Comparison of ENCODE assay signal across 8 cellular contexts in the genomic region with DNA sequence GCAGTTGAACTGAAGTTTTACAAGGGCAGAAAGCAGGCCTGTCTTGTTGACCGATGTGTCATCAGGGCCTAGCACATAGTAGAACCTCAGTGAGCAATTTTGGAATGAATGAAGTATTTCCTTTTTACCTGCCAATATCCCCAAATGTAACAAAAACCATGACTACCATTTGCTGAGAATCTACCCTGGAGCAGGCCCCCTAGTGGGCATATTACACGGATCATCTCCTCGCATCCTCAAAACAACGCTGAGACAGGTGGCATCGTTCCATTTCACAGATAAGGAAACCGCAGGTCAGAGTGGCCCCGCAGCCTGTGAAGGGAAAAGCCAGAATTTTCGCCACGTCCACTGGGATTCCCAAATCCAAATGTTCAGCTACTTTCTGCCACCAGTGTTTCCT.
DNase-seq lines count a peak whose midpoint lies in the region; ATAC-seq and TF ChIP-seq lines count a peak whose summit lies in the region.
"Had no signal": no experiment of that assay in that cellular context is flagged by ENCODE, and none has a peak within 500 bp of the region (broad histone marks: within the 10 kb centered on the region; RNA-seq: fewer than 3 reads in every experiment).

No MANE protein-coding gene starts in this region.

- H3K4me1 ChIP-seq in DND-41 (ENCODE audit: insufficient read depth, low read length) (no peaks in the 10 kb centered on the region), mesendoderm (ENCODE audit: control insufficient read depth, low read depth, low read length) (no peaks in the 10 kb centered on the region)
- no peaks in the 10 kb centered on the region for H3K4me1 ChIP-seq in CD8-positive, alpha-beta memory T cell (ENCODE audit: insufficient read depth, low read length)

- no CpG with 5 or more reads among the region's 9 CpGs for WGBS in mesendoderm (ENCODE audit: extremely low coverage, insufficient coverage, low lambda C conversion rate)

- H3K36me3 ChIP-seq in DND-41 (ENCODE audit: insufficient read depth, low read length) (no peaks in the 10 kb centered on the region), mesendoderm (ENCODE audit: control insufficient read depth, insufficient read depth, low read length) (no peaks in the 10 kb centered on the region)
- H3K36me3 ChIP-seq in CD8-positive, alpha-beta memory T cell (ENCODE audit: insufficient read depth, low read length): no peaks in the 10 kb centered on the region

- H4K8ac ChIP-seq in mesendoderm (ENCODE audit: low read depth, low read length): no peak overlapping the region

- H3K4me3 Mint-ChIP-seq in activated CD4-positive, alpha-beta memory T cell treated with anti-CD3 and anti-CD28 coated beads, Interleukin-2, amount 10 ng/mL, durations not matched to agents 7 days and 5 days: no peak overlapping the region
- H3K4me3 Mint-ChIP-seq in CD8-positive, alpha-beta memory T cell: no peak overlapping the region

- peaks cover 7% of the 10 kb centered on the region for H3K9me3 ChIP-seq in DND-41 (ENCODE audit: insufficient read depth, low read length, severe bottlenecking)
- H3K9me3 ChIP-seq in CD8-positive, alpha-beta memory T cell (ENCODE audit: low read length): no peaks in the 10 kb centered on the region

- H3K18ac ChIP-seq in mesendoderm (ENCODE audit: low read length): no peak overlapping the region

- no peak overlapping the region for H2BK5ac ChIP-seq in mesendoderm (ENCODE audit: low read length)

- no peak overlapping the region for H3K27ac Mint-ChIP-seq in activated CD4-positive, alpha-beta memory T cell treated with anti-CD3 and anti-CD28 coated beads, Interleukin-2, amount 10 ng/mL, durations not matched to agents 7 days and 5 days
- H3K27ac Mint-ChIP-seq in CD8-positive, alpha-beta memory T cell: no peak overlapping the region

- ATAC-seq in DND-41 (ENCODE audit: insufficient read depth, low read depth): no peak
- no peak for ATAC-seq in GM19397 (IDR thresholded peaks at IDR 0.05; ENCODE audit: unreplicated experiment)

- H3K4ac ChIP-seq in mesendoderm (ENCODE audit: low read depth, low read length): no peak overlapping the region

- H3K79me1 ChIP-seq in mesendoderm (ENCODE audit: low read length): no peaks in the 10 kb centered on the region

- no peak overlapping the region for H2AFZ ChIP-seq in DND-41 (ENCODE audit: low read depth, low read length)

- no peak overlapping the region for H3K4me3 ChIP-seq in DND-41 (ENCODE audit: low read depth in 1 of 2, low read length in 2 of 2)
- no peak overlapping the region for H3K4me3 ChIP-seq in HL-60 (replicated peaks; ENCODE audit: insufficient read depth, low read length)
- H3K4me3 ChIP-seq in mesendoderm (ENCODE audit: low read length): no peak overlapping the region
- no peak overlapping the region for H3K4me3 ChIP-seq in CD8-positive, alpha-beta memory T cell (ENCODE audit: low read length)

- no peak overlapping the region for H3K27ac ChIP-seq in DND-41 (ENCODE audit: low read length)
- no peak overlapping the region for H3K27ac ChIP-seq in HL-60 (replicated peaks)
- no peak overlapping the region for H3K27ac ChIP-seq in mesendoderm (ENCODE audit: low read depth, low read length)
- no peak overlapping the region for H3K27ac ChIP-seq in CD8-positive, alpha-beta memory T cell (ENCODE audit: low read depth, low read length)

- H3K9me3 Mint-ChIP-seq in activated CD4-positive, alpha-beta memory T cell treated with anti-CD3 and anti-CD28 coated beads, Interleukin-2, amount 10 ng/mL, durations not matched to agents 7 days and 5 days: no peaks in the 10 kb centered on the region
- H3K9me3 Mint-ChIP-seq in CD8-positive, alpha-beta memory T cell: peaks cover 6 to 24% (median 9%) of the 10 kb centered on the region in 5 donors

- peaks cover 4% of the 10 kb centered on the region for H3K27me3 Mint-ChIP-seq in activated CD4-positive, alpha-beta memory T cell treated with anti-CD3 and anti-CD28 coated beads, Interleukin-2, amount 10 ng/mL, durations not matched to agents 7 days and 5 days
- H3K27me3 Mint-ChIP-seq in CD8-positive, alpha-beta memory T cell: peaks cover 5 to 41% of the 10 kb centered on the region in 2 donors

- no peak overlapping the region for H4K5ac ChIP-seq in mesendoderm (ENCODE audit: low read length)

- H3K9ac ChIP-seq in DND-41 (ENCODE audit: low read depth, low read length) (no peak overlapping the region), mesendoderm (ENCODE audit: low read length) (no peak overlapping the region)

- POLR2A ChIA-PET in activated CD4-positive, alpha-beta memory T cell treated with anti-CD3 and anti-CD28 coated beads, Interleukin-2, amount 10 ng/mL, durations not matched to agents 7 days and 5 days (lab: Charles Lee): no interaction called here
- POLR2A ChIA-PET in CD8-positive, alpha-beta memory T cell (lab: Charles Lee): no interaction called here

- H3K27me3 ChIP-seq in DND-41 (ENCODE audit: insufficient read depth, low read length, poor library complexity): no peaks in the 10 kb centered on the region
- H3K27me3 ChIP-seq in HL-60 (ENCODE audit: insufficient read depth, poor library complexity, severe bottlenecking): no peaks in the 10 kb centered on the region
- H3K27me3 ChIP-seq in mesendoderm (ENCODE audit: insufficient read depth, low read length, poor library complexity): no peaks in the 10 kb centered on the region
- no peaks in the 10 kb centered on the region for H3K27me3 ChIP-seq in CD8-positive, alpha-beta memory T cell (ENCODE audit: insufficient read depth, low read length, poor library complexity, severe bottlenecking)

- H3K36me3 Mint-ChIP-seq in activated CD4-positive, alpha-beta memory T cell treated with anti-CD3 and anti-CD28 coated beads, Interleukin-2, amount 10 ng/mL, durations not matched to agents 7 days and 5 days (ENCODE audit: low read depth): no peaks in the 10 kb centered on the region
- peaks cover 0 to 3% (median 0%) of the 10 kb centered on the region in 3 donors for H3K36me3 Mint-ChIP-seq in CD8-positive, alpha-beta memory T cell

- H3K23ac ChIP-seq in mesendoderm (ENCODE audit: low read length): no peak overlapping the region

- CTCF ChIA-PET in activated CD4-positive, alpha-beta memory T cell treated with anti-CD3 and anti-CD28 coated beads, Interleukin-2, amount 10 ng/mL, durations not matched to agents 7 days and 5 days (lab: Charles Lee): interaction anchor here (0.6 to 2.1 kb wide), 4 partner anchors 147 to 613 kb away, joined by 3 to 6 read pairs (median 4); no protein-coding TSS in a partner anchor
- CTCF ChIA-PET in CD8-positive, alpha-beta memory T cell (lab: Charles Lee): interaction anchor here (1.6 kb wide), 1 partner anchor 151 kb away, joined by 3 read pairs; no protein-coding TSS in a partner anchor

- H3K4me2 ChIP-seq in DND-41 (ENCODE audit: insufficient read depth, low read length): no peak overlapping the region
- H3K4me2 ChIP-seq in mesendoderm (ENCODE audit: low read length): no peak overlapping the region

- no peak overlapping the region for H2BK120ac ChIP-seq in mesendoderm (ENCODE audit: low read depth, low read length)

- H3K4me1 Mint-ChIP-seq in activated CD4-positive, alpha-beta memory T cell treated with anti-CD3 and anti-CD28 coated beads, Interleukin-2, amount 10 ng/mL, durations not matched to agents 7 days and 5 days: no peaks in the 10 kb centered on the region
- no peaks in the 10 kb centered on the region for H3K4me1 Mint-ChIP-seq in CD8-positive, alpha-beta memory T cell

- DNase-seq in DND-41: peak; percentile 10
- no peak for DNase-seq in HL-60 (ENCODE audit: low read depth in 1 of 2, low spot score in 1 of 2)
- DNase-seq in activated CD4-positive, alpha-beta memory T cell treated with anti-CD3 and anti-CD28 coated beads, Interleukin-2, amount 10 ng/mL, durations not matched to agents 7 days and 5 days: peak; percentile 16
- DNase-seq in mesendoderm: peak; percentile 33
- DNase-seq in CD8-positive, alpha-beta memory T cell: no peak
- no peak for DNase-seq in stimulated activated naive CD4-positive, alpha-beta T cell treated with Interleukin-2 at 50 U/mL for 16 hours (lab: John Stamatoyannopoulos, UW)
- DNase-seq: NCI-H748 treated with DMSO at 0.1 percent for 48 hours had no signal

- H3K56ac ChIP-seq in mesendoderm (ENCODE audit: low read length): no peak overlapping the region

- H4K20me1 ChIP-seq in DND-41 (ENCODE audit: insufficient read depth, low read length): no peaks in the 10 kb centered on the region; the same call in 1 of the 2 replicates

- no peak overlapping the region for H2BK15ac ChIP-seq in mesendoderm (replicated peaks; ENCODE audit: low read depth)

- TF ChIP-seq CTCF in DND-41 (IDR thresholded peaks at IDR 0.05; ENCODE audit: borderline replicate concordance, extremely low read depth, low read length, poor library complexity, severe bottlenecking) (peak; percentile 67), HL-60 (IDR thresholded peaks at IDR 0.05; ENCODE audit: insufficient read depth, low read length) (peak; percentile 43)

- no peak overlapping the region for H2AK5ac ChIP-seq in mesendoderm (ENCODE audit: low read length)

- no peaks in the 10 kb centered on the region for H3K79me2 ChIP-seq in DND-41 (ENCODE audit: insufficient read depth, low read length)
- H3K79me2 ChIP-seq in mesendoderm (ENCODE audit: control insufficient read depth, insufficient read depth, low read length): no peaks in the 10 kb centered on the region

Comparison
In these comparisons a context has a peak if more than half of its experiments do, and no peak if none do; other contexts are left out.
1. DNase-seq: peak in DND-41 (single experiment), activated CD4-positive, alpha-beta memory T cell treated with anti-CD3 and anti-CD28 coated beads, Interleukin-2, amount 10 ng/mL, durations not matched to agents 7 days and 5 days (single experiment) and mesendoderm (single experiment); none in HL-60 (0 of 2), CD8-positive, alpha-beta memory T cell (0 of 5) and stimulated activated naive CD4-positive, alpha-beta T cell treated with Interleukin-2 at 50 U/mL for 16 hours (single experiment).